ENCODE assay signal across 8 cellular contexts in genomic region chr11:8593935-8594909, GRCh38. TPM values are rescaled to one million over a fixed set of nuclear protein-coding genes. Genes with fewer than 3 reads are reported as not detected.
DNase-seq lines count a peak whose midpoint lies in the region; ATAC-seq and TF ChIP-seq lines count a peak whose summit lies in the region.

Gene STK33, minus strand, starts transcription at chr11:8594228. Its CDS starts 119,323 bp downstream, at chr11:8474905.

- DNase-seq in DMS79 treated with DMSO at 0.1 percent for 48 hours (lab: John Stamatoyannopoulos, UW) (peak; percentile 71), NOMO-1 treated with DMSO at 0.1 percent for 48 hours (lab: John Stamatoyannopoulos, UW; ENCODE audit: unreplicated experiment) (peak; percentile 42), body of pancreas (peak; percentile 68 to 84 (median 72)), kidney glomerular epithelial cell (lab: John Stamatoyannopoulos, UW) (peak; percentile 66)
- DNase-seq in stimulated activated CD4-positive, alpha-beta T cell treated with anti-CD3 and anti-CD28 coated beads, Interleukin-4, amount 100 ng/mL, for 1 hour: peak; percentile 29
- no peak for DNase-seq in effector CD4-positive, alpha-beta T cell

- H3K4me3 ChIP-seq in body of pancreas: peak within 1 kb of the TSS; percentile 59 to 89

- intact Hi-C loops in body of pancreas (cut with DNase I): no loop called here

- no peaks in the 10 kb centered on the region for H3K27me3 ChIP-seq in body of pancreas

- WGBS in body of pancreas, 2 donors: 4 to 23% methylated on average over 9 to 45 of the region's 55 CpGs

- peak in 2 of 3 donors; percentile 35 to 46 for TF ChIP-seq POLR2A in body of pancreas (IDR thresholded peaks at IDR 0.05)

- no peaks in the 10 kb centered on the region for H3K36me3 ChIP-seq in body of pancreas (replicated peaks in 1 of 2; ENCODE audit: insufficient read depth in 1 of 2, low read depth in 2 of 2)

- H3K4me1 ChIP-seq in body of pancreas: peaks cover 14% of the 10 kb centered on the region

- ATAC-seq in GM19467 (IDR thresholded peaks at IDR 0.05; ENCODE audit: unreplicated experiment) (peak; percentile 93), HG03521 (IDR thresholded peaks at IDR 0.05; ENCODE audit: unreplicated experiment) (peak; percentile 91), body of pancreas (peak; percentile 90)

- no peak for TF ChIP-seq CTCF in body of pancreas (IDR thresholded peaks at IDR 0.05)

- H3K27ac ChIP-seq in body of pancreas: peak within 1 kb of the TSS in 1 of 4 donors; percentile 43

- no peaks in the 10 kb centered on the region for H3K9me3 ChIP-seq in body of pancreas

RNA-seq across cellular contexts. Expression of gene STK33, which starts in this region (rescaled TPM):
- total RNA-seq in body of pancreas: 10 to 100 TPM in 1 of 2 donors, 1 to 10 TPM in 1; 7.3 to 14.8 TPM
